In the genomic region with DNA sequence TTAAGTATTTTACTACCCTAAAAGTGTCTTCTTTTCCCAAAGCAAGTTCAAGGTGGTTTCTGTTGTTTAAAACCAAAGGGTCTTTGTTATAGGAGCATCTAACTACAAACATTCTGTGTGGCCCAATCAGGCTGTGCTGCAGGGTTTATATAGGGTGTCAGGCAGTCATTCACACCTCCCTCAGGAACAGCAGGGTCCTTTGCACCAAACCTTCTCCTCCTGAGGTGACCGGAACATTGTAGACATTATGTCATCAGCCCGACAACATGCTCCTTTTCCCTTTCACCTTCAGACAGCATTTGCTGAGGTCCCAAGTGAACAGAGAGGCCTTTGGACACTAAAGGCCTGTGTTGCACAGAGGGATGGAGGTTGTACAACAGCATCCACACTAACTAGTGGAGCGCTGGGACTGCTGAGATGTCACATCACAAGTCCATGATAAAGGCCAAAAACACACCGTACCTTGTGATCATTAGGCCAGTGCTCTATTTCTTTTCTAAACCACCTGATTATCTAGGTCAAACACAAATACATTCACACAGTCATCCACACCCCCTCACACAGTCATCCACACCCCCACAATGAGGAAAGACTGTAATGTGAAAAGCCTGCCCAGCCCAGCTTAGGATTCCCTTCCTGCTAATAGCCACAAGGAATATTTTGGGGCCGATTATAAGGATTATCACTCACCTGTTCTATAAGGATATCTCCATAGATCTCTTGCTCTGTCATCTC, we compare ENCODE assay signal across 18 cellular contexts.
"Had no signal": no experiment of that assay in that cellular context is flagged by ENCODE, and none has a peak within 500 bp of the region (broad histone marks: within the 10 kb centered on the region; RNA-seq: fewer than 3 reads in every experiment).

No MANE protein-coding gene starts in this region.

- H3K9ac ChIP-seq: neural progenitor cell had no signal

- H3K9me3 ChIP-seq: colonic mucosa, left lung, ovary, right lobe of liver, suprapubic skin, thyroid gland had no signal

- H3K27ac ChIP-seq: colonic mucosa, left lung, neural progenitor cell, right lobe of liver, suprapubic skin had no signal

- DNase-seq: cerebellar nuclear complex; colonic mucosa; dermis blood vessel endothelial cell; erythroblast; foreskin melanocyte; immature natural killer cell; left lung; natural killer cell; ovary; right lobe of liver; stimulated activated CD4-positive, alpha-beta T cell treated with anti-CD3 and anti-CD28 coated beads, Interleukin-4, amount 100 ng/mL, for 1 hour; stimulated activated CD8-positive, alpha-beta memory T cell treated with anti-CD3 and anti-CD28 coated beads, Interleukin-4, amount 100 ng/mL, for 48 hours; stimulated activated naive CD8-positive, alpha-beta T cell treated with anti-CD3 and anti-CD28 coated beads, Interleukin-15, Interleukin-2, amounts not matched to agents 100 U/mL and 50 U/mL, for 24 hours; thyroid gland had no signal

- H3K36me3 ChIP-seq: colonic mucosa, left lung, neural progenitor cell, ovary, right lobe of liver, suprapubic skin, thyroid gland had no signal

- ATAC-seq: left lung; natural killer cell; right lobe of liver; stimulated activated effector memory CD8-positive, alpha-beta T cell treated with anti-CD3 and anti-CD28 coated beads, Interleukin-12 subunit alpha, Interleukin-12 subunit beta, amount 100 ng/mL, for 72 hours; stimulated activated naive CD8-positive, alpha-beta T cell treated with anti-CD3 and anti-CD28 coated beads, Interleukin-15, Interleukin-2, amounts not matched to agents 100 U/mL and 50 U/mL, for 24 hours had no signal

- H3K4me2 ChIP-seq: neural progenitor cell had no signal

- H3K4me3 ChIP-seq: colonic mucosa, left lung, lung, neural progenitor cell, ovary, right lobe of liver, suprapubic skin, thyroid gland had no signal

- H3K4me1 ChIP-seq: colonic mucosa, neural progenitor cell, right lobe of liver, suprapubic skin had no signal

- H3K27me3 ChIP-seq: colonic mucosa, left lung, neural progenitor cell, ovary, right lobe of liver, suprapubic skin, thyroid gland had no signal
